Comparison of ENCODE assay signal across 33 cellular contexts in the genomic region with DNA sequence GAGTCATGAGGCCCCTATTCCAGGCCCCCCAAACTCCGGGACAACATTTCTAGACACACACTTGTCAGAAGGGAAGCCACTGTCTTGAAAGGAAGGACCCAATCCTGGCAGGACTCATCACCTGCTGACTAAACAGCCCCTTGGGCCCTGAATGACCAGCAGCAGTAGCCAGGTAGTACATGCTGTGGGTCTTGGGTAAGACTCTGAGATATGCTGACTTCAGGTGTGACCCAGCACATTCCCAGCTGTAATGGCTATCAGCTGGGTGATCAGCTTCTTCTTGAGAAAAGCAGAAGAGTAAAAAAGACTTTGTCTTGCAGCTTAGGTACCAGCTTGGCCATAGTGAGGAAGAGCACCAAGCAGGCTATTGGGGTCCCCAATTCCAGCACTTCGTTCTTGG. TPM values are rescaled to one million over a fixed set of nuclear protein-coding genes. Genes with fewer than 3 reads are reported as not detected.
"Had no signal": no experiment of that assay in that cellular context is flagged by ENCODE, and none has a peak within 500 bp of the region (broad histone marks: within the 10 kb centered on the region; RNA-seq: fewer than 3 reads in every experiment).

No MANE protein-coding gene starts in this region.

- H3K27ac ChIP-seq: adrenal gland, ascending aorta, body of pancreas, brain microvascular endothelial cell, breast epithelium, cardiac muscle cell had no signal

- H3K4me3 ChIP-seq: adrenal gland, ascending aorta, body of pancreas, breast epithelium, cardiac muscle cell had no signal

- DNase-seq: activated effector memory CD4-positive, alpha-beta T cell treated with anti-CD3 and anti-CD28 coated beads, Interleukin-2, amount 50 U/mL, for 16 hours; activated effector memory CD4-positive, alpha-beta T cell treated with Interleukin-2 at 50 U/mL for 16 hours; activated gamma-delta T cell; activated gamma-delta T cell treated with Interleukin-2 at 50 U/mL for 16 hours; activated naive CD4-positive, alpha-beta T cell; activated naive CD4-positive, alpha-beta T cell treated with anti-CD3 and anti-CD28 coated beads for 36 hours; activated naive CD4-positive, alpha-beta T cell treated with anti-CD3 and anti-CD28 coated beads, Interleukin-2, amount 10 ng/mL, durations not matched to agents 7 days and 5 days; activated naive CD4-positive, alpha-beta T cell treated with anti-CD3 and anti-CD28 coated beads, Interleukin-2, amount 50 U/mL, for 16 hours; activated naive CD4-positive, alpha-beta T cell treated with Interleukin-2 at 50 U/mL for 16 hours; activated naive CD8-positive, alpha-beta T cell treated with anti-CD3 and anti-CD28 coated beads for 36 hours; activated naive CD8-positive, alpha-beta T cell treated with anti-CD3 and anti-CD28 coated beads, Interleukin-2, amount 10 ng/mL, durations not matched to agents 7 days and 5 days; activated naive CD8-positive, alpha-beta T cell treated with anti-CD3 and anti-CD28 coated beads, Interleukin-2, amount 50 U/mL, for 24 hours; activated T-cell treated with anti-CD3 and anti-CD28 coated beads, Interleukin-2, amount 50 U/mL, for 1 hour; activated T-cell treated with anti-CD3 and anti-CD28 coated beads, Interleukin-2, amount 50 U/mL, for 24 hours; activated T-cell treated with anti-CD3 and anti-CD28 coated beads, Interleukin-2, amount 50 U/mL, for 4 hours; activated T-cell treated with anti-CD3 and anti-CD28 coated beads, Interleukin-2, amount 50 U/mL, for 48 hours; activated T-cell treated with anti-CD3 and anti-CD28 coated beads, Interleukin-2, amount 50 U/mL, for 72 hours; adrenal gland; amniotic stem cell; amygdala; anterior cingulate cortex; aorta; body of pancreas; brain microvascular endothelial cell; caudate nucleus; central memory CD4-positive, alpha-beta T cell; cerebellar nuclear complex had no signal

- FAIRE-seq: astrocyte had no signal

- ATAC-seq: activated naive CD4-positive, alpha-beta T cell treated with anti-CD3 and anti-CD28 coated beads, Interleukin-2, amount 50 U/mL, for 72 hours; activated naive CD8-positive, alpha-beta T cell treated with anti-CD3 and anti-CD28 coated beads, Interleukin-2, amount 50 U/mL, for 24 hours; activated T-cell treated with anti-CD3 and anti-CD28 coated beads, Interleukin-2, amount 50 U/mL, for 4 hours; activated T-cell treated with anti-CD3 and anti-CD28 coated beads, Interleukin-2, amount 50 U/mL, for 72 hours; activated T-helper 17 cell treated with anti-CD3 and anti-CD28 coated beads, Interleukin-2, amount 50 U/mL, for 72 hours; body of pancreas had no signal

- H3K36me3 ChIP-seq: adrenal gland, breast epithelium, cardiac muscle cell had no signal

- H3K27me3 ChIP-seq: adrenal gland, ascending aorta, body of pancreas, brain microvascular endothelial cell, breast epithelium, cardiac muscle cell had no signal

- H3K9me3 ChIP-seq: ascending aorta, body of pancreas, breast epithelium had no signal

- H3K4me1 ChIP-seq: adrenal gland, ascending aorta, body of pancreas, breast epithelium had no signal

RNA-seq across cellular contexts. Expression of a gene that starts 35.6 kb away (rescaled TPM):
- total RNA-seq: ascending aorta had no signal
